ENCODE assay signal across 8 cellular contexts in the genomic region with DNA sequence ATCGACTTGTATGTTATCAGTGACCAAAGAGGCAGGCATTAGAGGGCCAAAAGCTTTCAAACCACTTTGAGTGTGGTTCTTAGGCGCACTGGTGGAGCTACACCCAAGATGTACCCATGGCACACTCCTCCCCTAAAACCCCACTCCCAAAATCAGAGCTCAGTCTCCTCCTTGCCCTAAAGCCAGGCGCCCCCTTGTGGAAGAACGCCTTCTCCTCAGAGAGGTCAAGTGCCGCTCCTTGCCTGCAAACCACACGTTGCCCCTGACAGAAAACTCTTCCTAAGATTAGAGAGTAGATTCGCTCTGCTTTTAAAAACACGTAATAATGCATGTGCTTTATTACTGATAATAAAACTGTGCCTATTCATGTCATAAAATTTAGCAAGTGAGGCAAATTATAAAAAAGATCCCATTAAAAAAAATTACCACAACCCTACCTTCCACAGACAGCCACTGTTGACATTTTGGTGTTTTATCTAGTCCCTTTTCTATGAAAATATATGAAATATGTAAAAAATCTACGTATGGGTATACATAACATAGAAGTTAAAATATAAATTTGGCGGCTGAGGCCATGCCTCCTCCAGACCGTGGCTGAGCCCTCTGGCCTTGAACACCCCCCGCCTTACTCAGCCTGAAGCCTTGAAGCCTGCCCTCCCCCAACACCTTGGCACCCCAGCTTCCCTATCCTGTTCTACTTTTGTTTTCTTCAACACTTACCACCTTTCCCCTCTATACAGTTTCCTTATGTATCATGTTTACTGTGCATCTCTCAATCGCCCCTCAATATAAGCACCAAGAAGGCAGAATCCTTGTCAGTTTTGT. TPM values are rescaled to one million over a fixed set of nuclear protein-coding genes. Genes with fewer than 3 reads are reported as not detected.
A peak's percentile ranks its signal among the peaks of the same experiment; 100 is the strongest.
DNase-seq lines count a peak whose midpoint lies in the region; ATAC-seq, FAIRE-seq and TF ChIP-seq lines count a peak whose summit lies in the region.

No MANE protein-coding gene starts in this region.

- no peaks in the 10 kb centered on the region for H3K4me1 ChIP-seq in kidney (ENCODE audit: control insufficient read depth in 1 of 2, insufficient read depth in 1 of 2, low read depth in 1 of 2, low read length in 2 of 2)

- H3K27ac ChIP-seq in kidney (ENCODE audit: low read depth in 2 of 2, low read length in 2 of 2) = no peak overlapping the region

- no peak for ATAC-seq in GM18907 (IDR thresholded peaks at IDR 0.05; ENCODE audit: unreplicated experiment)

- FAIRE-seq in kidney (lab: Jason Lieb, UNC) = no peak

- DNase-seq in NCI-H1436 (lab: John Stamatoyannopoulos, UW) (peak; percentile 82), NCI-H1436 treated with DMSO at 0.1 percent for 48 hours (lab: John Stamatoyannopoulos, UW) (no peak), NCI-H1092 treated with DMSO at 0.1 percent for 48 hours (lab: John Stamatoyannopoulos, UW) (peak; percentile 22), cardiac fibroblast (ENCODE audit: low read depth in 2 of 2) (peak; percentile 77 to 78), kidney (peak; percentile 83)
- peak; percentile 77 for DNase-seq in activated CD4-positive, CD25-positive, alpha-beta regulatory T cell treated with anti-CD3 and anti-CD28 coated beads, Interleukin-2, amount 50 U/mL, for 16 hours (ENCODE audit: low read depth, low spot score)
- DNase-seq in stimulated activated CD4-positive, alpha-beta T cell treated with anti-CD3 and anti-CD28 coated beads, Interleukin-2, amount 100 ng/mL, for 4 hours (ENCODE audit: low read depth) = peak; percentile 76

- H3K4me3 ChIP-seq in cardiac fibroblast (replicated peaks in 1 of 2; ENCODE audit: low read depth in 2 of 2, low read length in 2 of 2) (no peak overlapping the region), kidney (ENCODE audit: low read length in 2 of 2) (no peak overlapping the region)

- no peak overlapping the region for H3K9ac ChIP-seq in kidney (ENCODE audit: low read length in 2 of 2)

- H3K9me3 ChIP-seq in kidney (ENCODE audit: control insufficient read depth in 1 of 2, low read length in 2 of 2) = no peaks in the 10 kb centered on the region

- TF ChIP-seq CTCF in cardiac fibroblast (IDR thresholded peaks at IDR 0.05; ENCODE audit: low read depth, low read length) = peak; percentile 88
- TF ChIP-seq CTCF in kidney (IDR thresholded peaks at IDR 0.05; ENCODE audit: borderline replicate concordance, extremely low read depth, insufficient read depth) = peak; percentile 70

- no peaks in the 10 kb centered on the region for H3K36me3 ChIP-seq in kidney (ENCODE audit: control insufficient read depth in 1 of 2, insufficient read depth in 2 of 2, low read length in 2 of 2)

- intact Hi-C loops in kidney (cut with DNase I) = no loop called here

RNA-seq across cellular contexts. Expression of a gene that starts 33.5 kb away (rescaled TPM):
- 1.4 TPM for total RNA-seq in kidney
- polyA plus RNA-seq in kidney (ENCODE audit: insufficient read depth, low read depth, low replicate concordance) = 3.3 TPM
